8 cellular contexts compared by ENCODE assay signal in the genomic region with DNA sequence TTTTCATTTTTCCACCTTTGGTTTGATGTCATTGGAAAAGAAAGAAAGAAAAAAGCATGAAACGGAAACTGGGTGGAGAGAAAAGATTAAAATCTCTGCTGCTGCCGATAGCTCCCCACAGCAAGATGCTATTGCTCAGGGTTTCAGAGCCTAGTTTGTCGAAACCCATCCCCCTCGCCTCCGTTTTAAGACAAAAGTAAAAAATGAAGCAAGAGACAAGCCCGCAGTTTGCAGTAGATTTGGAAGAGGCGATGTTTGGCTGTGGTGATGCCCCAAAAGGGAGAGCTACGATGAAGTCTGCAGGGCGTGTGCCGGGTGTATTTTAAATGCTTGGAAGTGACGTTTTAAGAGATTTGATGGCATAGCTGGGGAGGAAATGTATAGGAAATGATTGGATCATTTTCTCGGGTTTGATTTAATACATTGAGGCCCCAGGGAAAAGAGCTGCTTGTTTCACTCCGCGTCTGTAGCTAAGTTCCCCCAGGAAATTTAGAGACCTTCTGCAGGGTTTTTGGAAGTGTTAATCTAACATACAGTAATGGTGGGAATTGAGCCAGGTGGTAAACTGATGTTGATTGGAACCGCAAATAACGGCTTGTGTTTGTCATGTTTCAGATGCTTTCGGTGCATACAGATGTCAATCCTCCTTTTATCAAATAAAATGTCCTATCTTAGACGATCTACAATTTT. TPM values are rescaled to one million over a fixed set of nuclear protein-coding genes. Genes with fewer than 3 reads are reported as not detected.
DNase-seq lines count a peak whose midpoint lies in the region; ATAC-seq, FAIRE-seq and TF ChIP-seq lines count a peak whose summit lies in the region.

No MANE protein-coding gene starts in this region.

- peak overlapping the region; percentile 79 for H3K4me3 Mint-ChIP-seq in memory B cell

- 0 to 1% methylated on average over 18 of the region's 18 CpGs for WGBS in transverse colon (ENCODE audit: low coverage in 1 of 2), 2 donors

- peaks cover 8% of the 10 kb centered on the region for H3K36me3 Mint-ChIP-seq in memory B cell

- H3K27ac ChIP-seq in BLaER1 (peak overlapping the region; percentile 66), SJCRH30 (peak overlapping the region; percentile 19; the same call in 1 of the 2 replicates), dorsolateral prefrontal cortex (peak overlapping the region; percentile 87 to 100 (median 98)), transverse colon (peak overlapping the region; percentile 96 to 99 (median 98))

- H3K4me1 Mint-ChIP-seq in memory B cell, result peaks cover 26% of the 10 kb centered on the region

- H3K36me3 ChIP-seq in BLaER1, result no peaks in the 10 kb centered on the region
- no peaks in the 10 kb centered on the region for H3K36me3 ChIP-seq in SJCRH30
- H3K36me3 ChIP-seq in transverse colon, result no peaks in the 10 kb centered on the region

- H3K9me3 Mint-ChIP-seq in memory B cell, result no peaks in the 10 kb centered on the region

- in situ Hi-C loops in transverse colon (cut with MboI; ENCODE audit: low pct_ligation_motif_present in 1 of 4, low pct_unique_long_range_greater_than_20kb in 1 of 4, low sequenced_read_pairs in 3 of 4), result no loop called here

- DNase-seq in SJCRH30, result peak; percentile 11 to 27
- DNase-seq in dorsolateral prefrontal cortex, result peak in 2 of 10 donors; percentile 20 to 21
- DNase-seq in memory B cell (ENCODE audit: low spot score in 2 of 2), result no peak
- peak; percentile 14 for DNase-seq in transverse colon
- no peak for DNase-seq in HK-2 (ENCODE audit: unreplicated experiment)
- no peak for DNase-seq in GM12892 (ENCODE audit: insufficient read length)

- peak overlapping the region; percentile 81 for H3K9ac ChIP-seq in BLaER1

- no peaks in the 10 kb centered on the region for H3K27me3 Mint-ChIP-seq in memory B cell

- TF ChIP-seq POLR2A in transverse colon (IDR thresholded peaks at IDR 0.05) (no peak), GM12892 (IDR thresholded peaks at IDR 0.05; ENCODE audit: low read depth, low read length) (no peak)

- peak overlapping the region; percentile 43 for H3K27ac Mint-ChIP-seq in memory B cell

- H3K27me3 ChIP-seq in BLaER1 (peaks cover 27% of the 10 kb centered on the region), SJCRH30 (no peaks in the 10 kb centered on the region), dorsolateral prefrontal cortex (no peaks in the 10 kb centered on the region), transverse colon (no peaks in the 10 kb centered on the region)

- no peak for TF ChIP-seq CTCF in dorsolateral prefrontal cortex (IDR thresholded peaks at IDR 0.05 in 54 of 56, conservative IDR thresholded peaks at IDR 0.05 in 2 of 56; ENCODE audit: low read depth in 1 of 56, partially characterized antibody in 56 of 56)
- no peak for TF ChIP-seq CTCF in transverse colon (IDR thresholded peaks at IDR 0.05)

- H3K9me3 ChIP-seq in BLaER1 (no peaks in the 10 kb centered on the region), SJCRH30 (replicated peaks) (no peaks in the 10 kb centered on the region), transverse colon (no peaks in the 10 kb centered on the region)

- intact Hi-C loops in dorsolateral prefrontal cortex (cut with DNase I) (loop anchor here (1.0 to 5.0 kb wide), 5 partner anchors 33 to 97 kb away; a partner anchor contains a TSS), transverse colon (cut with DNase I; ENCODE audit: low total_unique reads) (no loop called here)

- H3K4me1 ChIP-seq in BLaER1 (peaks cover 26% of the 10 kb centered on the region), SJCRH30 (peaks cover 15% of the 10 kb centered on the region), transverse colon (peaks cover 7 to 35% (median 17%) of the 10 kb centered on the region in 4 donors)

- ATAC-seq in GM21786 (IDR thresholded peaks at IDR 0.05; ENCODE audit: unreplicated experiment) (peak; percentile 10), memory B cell (ENCODE audit: low read depth) (no peak)

- peak overlapping the region; percentile 81 for H3K4me3 ChIP-seq in BLaER1
- H3K4me3 ChIP-seq in SJCRH30, result peak overlapping the region; percentile 79
- peak overlapping the region; percentile 54 to 97 (median 85) for H3K4me3 ChIP-seq in dorsolateral prefrontal cortex
- peak overlapping the region; percentile 74 to 90 (median 82) for H3K4me3 ChIP-seq in transverse colon

- peak overlapping the region; percentile 96 for H3K4me2 ChIP-seq in BLaER1

- no peak for TF ChIP-seq EP300 in transverse colon (IDR thresholded peaks at IDR 0.05; ENCODE audit: low read depth)

- FAIRE-seq in GM12892 (lab: Jason Lieb, UNC), result no peak

- peaks cover 19% of the 10 kb centered on the region for H4K20me1 ChIP-seq in BLaER1

RNA-seq across cellular contexts. Expression of a gene that starts 0.9 kb away (rescaled TPM):
- total RNA-seq in SJCRH30 (2014; rRNA removed; shearing (Covaris generic)), result 22.2 and 22.6 TPM in 2 replicates
- 100 to 1,000 TPM in 118 of 120 experiments, 10 to 100 TPM in 2; 89.7 to 309 (median 217) TPM for total RNA-seq in dorsolateral prefrontal cortex
- 10 to 100 TPM; 19.1 to 92.2 (median 65.6) TPM for total RNA-seq in transverse colon
- polyA plus RNA-seq in GM12892 (2012; ENCODE audit: missing spikeins), result 2.3 TPM

Comparison
In these comparisons a context has a peak if more than half of its experiments do, and no peak if none do; other contexts are left out.
1. H3K27ac ChIP-seq: peak in every context shown above with its lines; median percentile 98 in dorsolateral prefrontal cortex; 98 in transverse colon; 66 in BLaER1; 19 in SJCRH30.
2. DNase-seq: peak in SJCRH30 (2 of 2) and transverse colon (single experiment); none in memory B cell (0 of 2), HK-2 (single experiment) and GM12892 (single experiment).
3. Peak in every context shown above with its lines, with median percentiles within 50 percentile points of each other: H3K4me3 ChIP-seq.